Comparison of ENCODE assay signal across 10 cellular contexts in the genomic region with DNA sequence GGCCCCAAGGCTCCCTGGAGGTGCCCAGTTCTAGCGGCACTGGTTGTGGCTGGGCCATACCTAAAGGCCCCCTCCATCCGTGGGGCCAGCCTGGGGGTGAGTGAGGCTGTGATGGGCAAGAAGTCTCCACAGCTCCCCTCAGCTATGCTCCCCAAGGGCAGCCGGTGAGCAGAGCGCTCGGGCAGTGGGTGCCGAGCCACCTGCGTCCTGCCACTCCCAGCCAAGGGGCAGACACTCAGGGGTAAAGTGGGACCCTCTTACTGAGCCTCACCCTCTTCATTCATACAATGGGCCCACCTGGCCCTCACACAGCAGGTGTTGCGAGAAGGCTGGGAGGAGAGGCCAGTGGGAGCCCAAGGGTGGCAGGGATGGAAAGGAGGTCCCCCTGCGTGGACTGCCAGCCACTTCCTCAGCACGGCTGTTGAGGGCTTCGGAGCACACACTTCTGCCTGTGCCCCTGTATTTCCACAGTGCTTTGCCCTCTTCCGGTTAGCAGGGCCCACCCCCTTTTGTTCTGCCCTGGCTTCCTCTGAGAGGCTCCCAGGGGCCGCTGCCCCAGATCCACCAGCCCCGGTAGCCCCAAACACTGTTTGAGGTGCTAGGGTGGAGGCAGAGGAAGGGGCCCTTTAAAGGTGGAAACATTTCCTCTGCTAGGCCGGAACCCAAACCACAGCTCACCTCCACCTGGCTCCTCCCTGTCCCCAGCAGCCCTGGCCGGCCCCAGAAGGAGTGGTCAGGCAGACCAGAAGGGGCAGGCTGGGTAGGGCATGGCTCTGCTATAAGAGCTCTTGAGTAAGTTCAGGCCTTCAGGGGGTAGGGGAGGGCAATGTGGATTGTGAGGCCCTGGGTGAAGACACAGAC. TPM values are rescaled to one million over a fixed set of nuclear protein-coding genes. Genes with fewer than 3 reads are reported as not detected.
DNase-seq lines count a peak whose midpoint lies in the region; ATAC-seq and TF ChIP-seq lines count a peak whose summit lies in the region.
"Had no signal": no experiment of that assay in that cellular context is flagged by ENCODE, and none has a peak within 500 bp of the region (broad histone marks: within the 10 kb centered on the region; RNA-seq: fewer than 3 reads in every experiment).

No MANE protein-coding gene starts in this region.

- no peak overlapping the region for H3K4me3 ChIP-seq in colonic mucosa

- H3K9me3 ChIP-seq in colonic mucosa, result no peaks in the 10 kb centered on the region

- H3K27me3 Mint-ChIP-seq in WTC11 (ENCODE audit: low read depth), result peaks cover 3% of the 10 kb centered on the region; the same call in 1 of the 2 replicates

- no peak overlapping the region for H3K4me3 Mint-ChIP-seq in WTC11

- H3K36me3 ChIP-seq in colonic mucosa, result no peaks in the 10 kb centered on the region

- POLR2A ChIA-PET in WTC11 (lab: Charles Lee), result interaction anchor here (0.6 kb wide), 1 partner anchor 28 kb away, joined by 3 read pairs; no protein-coding TSS in a partner anchor

- no peaks in the 10 kb centered on the region for H3K36me3 Mint-ChIP-seq in WTC11

- CTCF ChIA-PET in WTC11 (lab: Charles Lee), result interaction anchor here (0.5 to 2.0 kb wide), 7 partner anchors 11 to 78 kb away, joined by 3 to 7 read pairs (median 4); no protein-coding TSS in a partner anchor

- no peaks in the 10 kb centered on the region for H3K9me3 Mint-ChIP-seq in WTC11

- DNase-seq in WTC11 (ENCODE audit: low spot score) (no peak), colonic mucosa (no peak), NAMALWA (ENCODE audit: low spot score) (no peak), COR-L47 (lab: John Stamatoyannopoulos, UW) (no peak), posterior cingulate gyrus (no peak)
- DNase-seq in stimulated activated CD4-positive, alpha-beta T cell treated with anti-CD3 and anti-CD28 coated beads, Interleukin-2, amount 100 ng/mL, for 4 hours (ENCODE audit: low read depth), result peak; percentile 55
- DNase-seq: NK-92 treated with Interleukin-12 subunit alpha and Interleukin-12 subunit beta, amount 100 ng/mL, for 24 hours had no signal

- no peak for TF ChIP-seq CTCF in WTC11 (IDR thresholded peaks at IDR 0.05)
- no peak for TF ChIP-seq CTCF in colonic mucosa (IDR thresholded peaks at IDR 0.05)

- ATAC-seq in WTC11 (peak; percentile 54), HG02870 (IDR thresholded peaks at IDR 0.05; ENCODE audit: unreplicated experiment) (no peak)

- H3K9ac ChIP-seq in colonic mucosa (ENCODE audit: low read depth in 2 of 2, low read length in 2 of 2), result peak overlapping the region; percentile 57 to 81

- H3K27ac ChIP-seq in colonic mucosa, result peak overlapping the region; percentile 85

- intact Hi-C loops in colonic mucosa (cut with DNase I), result no loop called here
- intact Hi-C loops in posterior cingulate gyrus (cut with DNase I), result no loop called here

- H3K27me3 ChIP-seq in colonic mucosa, result no peaks in the 10 kb centered on the region

- peak; percentile 18 for TF ChIP-seq POLR2A in GM18526 (IDR thresholded peaks at IDR 0.05; ENCODE audit: extremely low read depth, insufficient read length)

- H3K27ac Mint-ChIP-seq in WTC11, result no peak overlapping the region

- peaks cover 17% of the 10 kb centered on the region for H3K4me1 ChIP-seq in colonic mucosa

- peaks cover 10% of the 10 kb centered on the region for H3K4me1 Mint-ChIP-seq in WTC11

TF ChIP-seq in WTC11, 78 proteins besides CTCF, POLR2A, EP300 and RAD21 (continues in another document):
- TF ChIP-seq RELA (CRISPR knock-in tag; IDR thresholded peaks at IDR 0.05; ENCODE audit: borderline replicate concordance), result no peak
- no peak for TF ChIP-seq OVOL2 (CRISPR knock-in tag; IDR thresholded peaks at IDR 0.05; ENCODE audit: borderline replicate concordance)
- TF ChIP-seq ZNF232 (CRISPR knock-in tag; IDR thresholded peaks at IDR 0.05), result no peak
- TF ChIP-seq FOXP1 (CRISPR knock-in tag; IDR thresholded peaks at IDR 0.05; ENCODE audit: borderline replicate concordance), result no peak
- TF ChIP-seq, protein P1, sequence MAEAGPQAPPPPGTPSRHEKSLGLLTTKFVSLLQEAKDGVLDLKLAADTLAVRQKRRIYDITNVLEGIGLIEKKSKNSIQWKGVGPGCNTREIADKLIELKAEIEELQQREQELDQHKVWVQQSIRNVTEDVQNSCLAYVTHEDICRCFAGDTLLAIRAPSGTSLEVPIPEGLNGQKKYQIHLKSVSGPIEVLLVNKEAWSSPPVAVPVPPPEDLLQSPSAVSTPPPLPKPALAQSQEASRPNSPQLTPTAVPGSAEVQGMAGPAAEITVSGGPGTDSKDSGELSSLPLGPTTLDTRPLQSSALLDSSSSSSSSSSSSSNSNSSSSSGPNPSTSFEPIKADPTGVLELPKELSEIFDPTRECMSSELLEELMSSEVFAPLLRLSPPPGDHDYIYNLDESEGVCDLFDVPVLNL (CRISPR knock-in tag; IDR thresholded peaks at IDR 0.05; ENCODE audit: borderline replicate concordance, low read depth), result no peak
- TF ChIP-seq, protein P2, sequence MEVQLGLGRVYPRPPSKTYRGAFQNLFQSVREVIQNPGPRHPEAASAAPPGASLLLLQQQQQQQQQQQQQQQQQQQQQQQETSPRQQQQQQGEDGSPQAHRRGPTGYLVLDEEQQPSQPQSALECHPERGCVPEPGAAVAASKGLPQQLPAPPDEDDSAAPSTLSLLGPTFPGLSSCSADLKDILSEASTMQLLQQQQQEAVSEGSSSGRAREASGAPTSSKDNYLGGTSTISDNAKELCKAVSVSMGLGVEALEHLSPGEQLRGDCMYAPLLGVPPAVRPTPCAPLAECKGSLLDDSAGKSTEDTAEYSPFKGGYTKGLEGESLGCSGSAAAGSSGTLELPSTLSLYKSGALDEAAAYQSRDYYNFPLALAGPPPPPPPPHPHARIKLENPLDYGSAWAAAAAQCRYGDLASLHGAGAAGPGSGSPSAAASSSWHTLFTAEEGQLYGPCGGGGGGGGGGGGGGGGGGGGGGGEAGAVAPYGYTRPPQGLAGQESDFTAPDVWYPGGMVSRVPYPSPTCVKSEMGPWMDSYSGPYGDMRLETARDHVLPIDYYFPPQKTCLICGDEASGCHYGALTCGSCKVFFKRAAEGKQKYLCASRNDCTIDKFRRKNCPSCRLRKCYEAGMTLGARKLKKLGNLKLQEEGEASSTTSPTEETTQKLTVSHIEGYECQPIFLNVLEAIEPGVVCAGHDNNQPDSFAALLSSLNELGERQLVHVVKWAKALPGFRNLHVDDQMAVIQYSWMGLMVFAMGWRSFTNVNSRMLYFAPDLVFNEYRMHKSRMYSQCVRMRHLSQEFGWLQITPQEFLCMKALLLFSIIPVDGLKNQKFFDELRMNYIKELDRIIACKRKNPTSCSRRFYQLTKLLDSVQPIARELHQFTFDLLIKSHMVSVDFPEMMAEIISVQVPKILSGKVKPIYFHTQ (CRISPR knock-in tag; IDR thresholded peaks at IDR 0.05), result no peak
- TF ChIP-seq SMAD3 (CRISPR knock-in tag; IDR thresholded peaks at IDR 0.05; ENCODE audit: borderline replicate concordance), result no peak
- no peak for TF ChIP-seq SOX15 (CRISPR knock-in tag; IDR thresholded peaks at IDR 0.05)
- no peak for TF ChIP-seq ZNF138 (CRISPR knock-in tag; conservative IDR thresholded peaks at IDR 0.05)
- TF ChIP-seq CREB1 (CRISPR knock-in tag; IDR thresholded peaks at IDR 0.05), result no peak
- no peak for TF ChIP-seq CREM (CRISPR knock-in tag; IDR thresholded peaks at IDR 0.05)
- no peak for TF ChIP-seq TEAD4 (CRISPR knock-in tag; IDR thresholded peaks at IDR 0.05)
- TF ChIP-seq, protein P3, sequence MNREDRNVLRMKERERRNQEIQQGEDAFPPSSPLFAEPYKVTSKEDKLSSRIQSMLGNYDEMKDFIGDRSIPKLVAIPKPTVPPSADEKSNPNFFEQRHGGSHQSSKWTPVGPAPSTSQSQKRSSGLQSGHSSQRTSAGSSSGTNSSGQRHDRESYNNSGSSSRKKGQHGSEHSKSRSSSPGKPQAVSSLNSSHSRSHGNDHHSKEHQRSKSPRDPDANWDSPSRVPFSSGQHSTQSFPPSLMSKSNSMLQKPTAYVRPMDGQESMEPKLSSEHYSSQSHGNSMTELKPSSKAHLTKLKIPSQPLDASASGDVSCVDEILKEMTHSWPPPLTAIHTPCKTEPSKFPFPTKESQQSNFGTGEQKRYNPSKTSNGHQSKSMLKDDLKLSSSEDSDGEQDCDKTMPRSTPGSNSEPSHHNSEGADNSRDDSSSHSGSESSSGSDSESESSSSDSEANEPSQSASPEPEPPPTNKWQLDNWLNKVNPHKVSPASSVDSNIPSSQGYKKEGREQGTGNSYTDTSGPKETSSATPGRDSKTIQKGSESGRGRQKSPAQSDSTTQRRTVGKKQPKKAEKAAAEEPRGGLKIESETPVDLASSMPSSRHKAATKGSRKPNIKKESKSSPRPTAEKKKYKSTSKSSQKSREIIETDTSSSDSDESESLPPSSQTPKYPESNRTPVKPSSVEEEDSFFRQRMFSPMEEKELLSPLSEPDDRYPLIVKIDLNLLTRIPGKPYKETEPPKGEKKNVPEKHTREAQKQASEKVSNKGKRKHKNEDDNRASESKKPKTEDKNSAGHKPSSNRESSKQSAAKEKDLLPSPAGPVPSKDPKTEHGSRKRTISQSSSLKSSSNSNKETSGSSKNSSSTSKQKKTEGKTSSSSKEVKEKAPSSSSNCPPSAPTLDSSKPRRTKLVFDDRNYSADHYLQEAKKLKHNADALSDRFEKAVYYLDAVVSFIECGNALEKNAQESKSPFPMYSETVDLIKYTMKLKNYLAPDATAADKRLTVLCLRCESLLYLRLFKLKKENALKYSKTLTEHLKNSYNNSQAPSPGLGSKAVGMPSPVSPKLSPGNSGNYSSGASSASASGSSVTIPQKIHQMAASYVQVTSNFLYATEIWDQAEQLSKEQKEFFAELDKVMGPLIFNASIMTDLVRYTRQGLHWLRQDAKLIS (CRISPR knock-in tag; IDR thresholded peaks at IDR 0.05; ENCODE audit: borderline replicate concordance), result no peak
- TF ChIP-seq, protein P4, sequence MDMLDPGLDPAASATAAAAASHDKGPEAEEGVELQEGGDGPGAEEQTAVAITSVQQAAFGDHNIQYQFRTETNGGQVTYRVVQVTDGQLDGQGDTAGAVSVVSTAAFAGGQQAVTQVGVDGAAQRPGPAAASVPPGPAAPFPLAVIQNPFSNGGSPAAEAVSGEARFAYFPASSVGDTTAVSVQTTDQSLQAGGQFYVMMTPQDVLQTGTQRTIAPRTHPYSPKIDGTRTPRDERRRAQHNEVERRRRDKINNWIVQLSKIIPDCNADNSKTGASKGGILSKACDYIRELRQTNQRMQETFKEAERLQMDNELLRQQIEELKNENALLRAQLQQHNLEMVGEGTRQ (CRISPR knock-in tag; IDR thresholded peaks at IDR 0.05), result no peak
- no peak for TF ChIP-seq ZNF263 (CRISPR knock-in tag; IDR thresholded peaks at IDR 0.05; ENCODE audit: low read depth)
- TF ChIP-seq CBFB (CRISPR knock-in tag; IDR thresholded peaks at IDR 0.05; ENCODE audit: low read depth), result no peak

RNA-seq across cellular contexts. Expression of gene C10orf105, which starts 16.4 kb away (rescaled TPM):
- total RNA-seq in WTC11 (2021), result 0.48 to 0.99 TPM (median 0.85 TPM) in 3 replicates
- total RNA-seq in colonic mucosa, result under 1 TPM in 1 of 2 donors, not detected in 1; 0.07 TPM
- total RNA-seq: astrocyte had no signal

RNA-seq across cellular contexts. Expression of gene VSIR, which starts 37.4 kb away (rescaled TPM):
- total RNA-seq in WTC11 (2021) (0.74 to 1.3 TPM (median 0.78 TPM) in 3 replicates), colonic mucosa (10 to 100 TPM; 41.2 to 42.8 TPM)

Comparison
In these comparisons a context has a peak if more than half of its experiments do, and no peak if none do; other contexts are left out.
1. RNA of gene VSIR, which starts 37.4 kb away (total RNA-seq): 41.2 to 42.8 TPM in colonic mucosa; 0.74 to 1.3 TPM in WTC11; every median in the first group is over 10 times any median in the second.